In the genomic region with DNA sequence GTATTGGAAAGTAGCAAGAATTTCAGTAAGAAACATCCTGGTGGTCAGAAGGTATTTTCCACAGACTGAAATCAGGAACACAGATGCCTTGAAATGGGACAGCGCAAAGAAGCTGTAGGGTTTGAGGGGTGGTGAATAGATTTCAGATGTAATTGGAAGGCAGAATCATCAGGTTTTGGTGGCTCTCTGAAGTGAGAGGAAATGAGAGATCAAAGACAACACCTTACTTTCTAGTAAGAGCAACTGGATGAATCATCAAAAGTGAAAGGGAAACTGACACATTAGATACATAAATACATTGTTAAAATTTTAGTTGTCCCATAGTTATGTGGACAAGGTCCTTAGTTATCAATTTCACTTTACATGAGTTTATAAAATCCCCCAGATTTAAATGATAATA, we compare ENCODE assay signal across 13 cellular contexts.
A peak's percentile ranks its signal among the peaks of the same experiment; 100 is the strongest.
DNase-seq lines count a peak whose midpoint lies in the region; ATAC-seq and TF ChIP-seq lines count a peak whose summit lies in the region.
"Had no signal": no experiment of that assay in that cellular context is flagged by ENCODE, and none has a peak within 500 bp of the region (broad histone marks: within the 10 kb centered on the region; RNA-seq: fewer than 3 reads in every experiment).

No MANE protein-coding gene starts in this region.

- peaks cover 0 to 7% of the 10 kb centered on the region in 2 donors for H3K4me1 ChIP-seq in ascending aorta
- no peaks in the 10 kb centered on the region for H3K4me1 ChIP-seq in osteoblast (ENCODE audit: insufficient read depth, low read length)
- H3K4me1 ChIP-seq: transverse colon had no signal

- TF ChIP-seq CTCF in ascending aorta (IDR thresholded peaks at IDR 0.05) = no peak
- no peak for TF ChIP-seq CTCF in osteoblast (IDR thresholded peaks at IDR 0.05; ENCODE audit: extremely low read depth, low read depth, low read length)

- no peaks in the 10 kb centered on the region for H3K36me3 Mint-ChIP-seq in activated T-cell treated with anti-CD3 and anti-CD28 coated beads, Interleukin-2, amount 50 U/mL, for 72 hours (ENCODE audit: insufficient read depth in 2 of 2)
- H3K36me3 Mint-ChIP-seq: activated CD4-positive, alpha-beta memory T cell treated with anti-CD3 and anti-CD28 coated beads for 36 hours; naive thymus-derived CD4-positive, alpha-beta T cell had no signal

- H4K20me1 ChIP-seq in osteoblast (ENCODE audit: insufficient read depth, low read length) = no peaks in the 10 kb centered on the region

- intact Hi-C loops in ascending aorta (cut with DNase I) = no loop called here

- peak; percentile 76 to 81 for ATAC-seq in activated T-cell treated with anti-CD3 and anti-CD28 coated beads, Interleukin-2, amount 50 U/mL, for 72 hours (replicated peaks in 1 of 2)
- peak; percentile 94 for ATAC-seq in GM21717 (IDR thresholded peaks at IDR 0.05; ENCODE audit: unreplicated experiment)
- peak; percentile 95 for ATAC-seq in HG03196 (IDR thresholded peaks at IDR 0.05; ENCODE audit: unreplicated experiment)
- ATAC-seq: naive thymus-derived CD4-positive, alpha-beta T cell had no signal

- no peak overlapping the region for H3K4me2 ChIP-seq in osteoblast (ENCODE audit: insufficient read depth, low read length)
- H3K4me2 ChIP-seq: hepatocyte had no signal

- H3K4me3 Mint-ChIP-seq in activated T-cell treated with anti-CD3 and anti-CD28 coated beads, Interleukin-2, amount 50 U/mL, for 72 hours = peak overlapping the region in 1 of 2 donors; percentile 6
- H3K4me3 Mint-ChIP-seq: activated CD4-positive, alpha-beta memory T cell treated with anti-CD3 and anti-CD28 coated beads for 36 hours; naive thymus-derived CD4-positive, alpha-beta T cell had no signal

- H3K9me3 ChIP-seq in ascending aorta = no peaks in the 10 kb centered on the region
- no peaks in the 10 kb centered on the region for H3K9me3 ChIP-seq in osteoblast (ENCODE audit: low read depth, low read length)
- H3K9me3 ChIP-seq: transverse colon had no signal

- H3K27me3 Mint-ChIP-seq in activated T-cell treated with anti-CD3 and anti-CD28 coated beads, Interleukin-2, amount 50 U/mL, for 72 hours (ENCODE audit: low read depth) = peaks cover 8% of the 10 kb centered on the region
- H3K27me3 Mint-ChIP-seq: activated CD4-positive, alpha-beta memory T cell treated with anti-CD3 and anti-CD28 coated beads for 36 hours had no signal

- H3K27ac ChIP-seq in ascending aorta = no peak overlapping the region
- no peak overlapping the region for H3K27ac ChIP-seq in osteoblast (ENCODE audit: low read depth, low read length)
- H3K27ac ChIP-seq: cardiac muscle cell, hepatocyte, transverse colon had no signal

- peaks cover 0 to 3% of the 10 kb centered on the region in 2 donors for H3K9me3 Mint-ChIP-seq in activated T-cell treated with anti-CD3 and anti-CD28 coated beads, Interleukin-2, amount 50 U/mL, for 72 hours
- H3K9me3 Mint-ChIP-seq: activated CD4-positive, alpha-beta memory T cell treated with anti-CD3 and anti-CD28 coated beads for 36 hours; naive thymus-derived CD4-positive, alpha-beta T cell had no signal

- H3K4me3 ChIP-seq in ascending aorta (no peak overlapping the region), osteoblast (ENCODE audit: insufficient read depth, low read length) (no peak overlapping the region)
- H3K4me3 ChIP-seq: cardiac muscle cell, hepatocyte, transverse colon had no signal

- H3K79me2 ChIP-seq in osteoblast (ENCODE audit: insufficient read depth, low read length) = no peaks in the 10 kb centered on the region
- H3K79me2 ChIP-seq: hepatocyte had no signal

- no peaks in the 10 kb centered on the region for H3K27me3 ChIP-seq in ascending aorta
- H3K27me3 ChIP-seq in osteoblast (ENCODE audit: insufficient read depth, low read length) = peaks cover 3% of the 10 kb centered on the region
- H3K27me3 ChIP-seq: cardiac muscle cell, hepatocyte, transverse colon had no signal

- H3K36me3 ChIP-seq in ascending aorta (no peaks in the 10 kb centered on the region), osteoblast (ENCODE audit: insufficient read depth, low read length) (no peaks in the 10 kb centered on the region)
- H3K36me3 ChIP-seq: cardiac muscle cell, transverse colon had no signal

- H3K4me1 Mint-ChIP-seq in activated T-cell treated with anti-CD3 and anti-CD28 coated beads, Interleukin-2, amount 50 U/mL, for 72 hours (ENCODE audit: low read depth) = peaks cover 10% of the 10 kb centered on the region

- H3K27ac Mint-ChIP-seq in activated T-cell treated with anti-CD3 and anti-CD28 coated beads, Interleukin-2, amount 50 U/mL, for 72 hours = no peak overlapping the region
- H3K27ac Mint-ChIP-seq: activated CD4-positive, alpha-beta memory T cell treated with anti-CD3 and anti-CD28 coated beads for 36 hours had no signal

- no peak for DNase-seq in activated T-cell treated with anti-CD3 and anti-CD28 coated beads, Interleukin-2, amount 50 U/mL, for 72 hours
- DNase-seq in activated T-cell treated with anti-CD3 and anti-CD28 coated beads, Interleukin-2, amount 50 U/mL, for 1 hour = no peak
- peak; percentile 36 for DNase-seq in iris pigment epithelial cell (ENCODE audit: low read depth)
- no peak for DNase-seq in ascending aorta (ENCODE audit: low spot score in 2 of 2)
- DNase-seq in osteoblast (ENCODE audit: insufficient read length, low spot score, missing footprints) = no peak
- no peak for DNase-seq in NCI-H510A treated with DMSO at 0.1 percent for 48 hours (lab: John Stamatoyannopoulos, UW)
- DNase-seq: activated CD4-positive, alpha-beta memory T cell treated with anti-CD3 and anti-CD28 coated beads for 36 hours; transverse colon had no signal

- H2AFZ ChIP-seq in osteoblast (ENCODE audit: low read length) = no peak overlapping the region
- H2AFZ ChIP-seq: hepatocyte had no signal
